20 cellular contexts compared by ENCODE assay signal in the genomic region with DNA sequence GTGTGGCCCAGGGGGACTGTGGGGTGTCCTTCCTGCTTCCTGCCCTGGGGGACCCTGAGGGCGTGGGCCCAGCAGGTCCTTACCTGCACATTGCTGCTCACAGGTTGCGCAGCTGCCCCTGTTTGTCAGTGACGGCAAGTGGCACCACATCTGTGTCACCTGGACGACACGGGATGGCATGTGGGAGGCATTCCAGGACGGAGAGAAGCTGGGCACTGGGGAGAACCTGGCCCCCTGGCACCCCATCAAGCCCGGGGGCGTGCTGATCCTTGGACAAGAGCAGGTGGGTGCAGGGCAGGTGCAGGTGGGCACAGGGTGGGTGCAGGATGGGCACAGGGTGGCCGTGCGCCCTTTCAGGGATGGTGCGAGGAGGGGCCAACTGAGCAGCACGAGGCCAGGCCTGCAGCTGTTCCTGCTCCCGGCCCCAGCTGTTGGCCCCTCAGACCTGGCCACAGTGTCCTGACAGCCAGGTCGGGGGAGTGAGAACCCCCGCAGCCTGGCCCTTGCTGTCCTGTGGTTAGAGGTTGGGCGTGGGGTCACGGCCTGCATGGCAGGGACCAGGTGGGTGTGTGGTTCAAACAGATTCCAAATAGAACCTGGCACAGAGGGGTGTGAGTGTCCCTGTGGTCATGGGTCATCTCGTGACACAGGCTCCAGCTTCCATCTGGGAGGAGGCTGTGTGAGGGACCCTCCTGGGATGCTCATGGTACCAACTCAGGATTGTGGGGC. TPM values are rescaled to one million over a fixed set of nuclear protein-coding genes. Genes with fewer than 3 reads are reported as not detected.
"Had no signal": no experiment of that assay in that cellular context is flagged by ENCODE, and none has a peak within 500 bp of the region (broad histone marks: within the 10 kb centered on the region; RNA-seq: fewer than 3 reads in every experiment).

No MANE protein-coding gene starts in this region.

- H3K36me3 ChIP-seq: left lung, neural progenitor cell, thyroid gland had no signal

- H3K9me3 Mint-ChIP-seq: activated T-helper 2 cell treated with anti-CD3 and anti-CD28 coated beads, Interferon-gamma antibody, Interleukin-2, Interleukin-4, amounts not matched to agents 10 μg/mL and 5 μg/mL and 100 μg/mL, durations not matched to agents 14 hours and 24 hours and 36 hours had no signal

- H3K4me1 ChIP-seq: left lung, thyroid gland had no signal

- H3K9me3 ChIP-seq: thyroid gland had no signal

- DNase-seq: activated CD4-positive, alpha-beta T cell treated with anti-CD3 and anti-CD28 coated beads for 36 hours; activated CD4-positive, CD25-positive, alpha-beta regulatory T cell; activated CD8-positive, alpha-beta memory T cell treated with anti-CD3 and anti-CD28 coated beads, Interleukin-2, amount 10 ng/mL, durations not matched to agents 7 days and 5 days; activated CD8-positive, alpha-beta T cell treated with anti-CD3 and anti-CD28 coated beads, Interleukin-2, amount 10 ng/mL, durations not matched to agents 7 days and 5 days; activated naive CD8-positive, alpha-beta T cell treated with anti-CD3 and anti-CD28 coated beads, Interleukin-2, amount 50 U/mL, for 24 hours; activated T-cell treated with anti-CD3 and anti-CD28 coated beads, Interleukin-2, amount 50 U/mL, for 48 hours; dermis blood vessel endothelial cell; effector CD8-positive, alpha-beta T cell; glutamatergic neuron; left lung; mammary epithelial cell; natural killer cell; right cardiac atrium; stimulated activated CD4-positive, alpha-beta T cell treated with anti-CD3 and anti-CD28 coated beads, Interleukin-2, amount 100 ng/mL, for 48 hours; thyroid gland had no signal

- H3K4me3 Mint-ChIP-seq: activated CD4-positive, alpha-beta T cell treated with anti-CD3 and anti-CD28 coated beads for 36 hours; activated CD8-positive, alpha-beta memory T cell treated with anti-CD3 and anti-CD28 coated beads, Interleukin-2, amount 10 ng/mL, durations not matched to agents 7 days and 5 days; activated CD8-positive, alpha-beta T cell treated with anti-CD3 and anti-CD28 coated beads, Interleukin-2, amount 10 ng/mL, durations not matched to agents 7 days and 5 days; activated naive CD4-positive, alpha-beta T cell treated with anti-CD3 and anti-CD28 coated beads, Interleukin-2, amount 50 U/mL, for 24 hours; activated naive CD8-positive, alpha-beta T cell treated with anti-CD3 and anti-CD28 coated beads, Interleukin-2, amount 50 U/mL, for 24 hours; mesothelial cell of epicardium; natural killer cell; stimulated activated naive CD8-positive, alpha-beta T cell treated with anti-CD3 and anti-CD28 coated beads, Interleukin-15, Interleukin-2, amounts not matched to agents 100 ng/mL and 50 ng/mL, for 24 hours had no signal

- H2AFZ ChIP-seq: neural progenitor cell had no signal

- H3K9ac ChIP-seq: neural progenitor cell had no signal

- H3K4me3 ChIP-seq: left lung, neural progenitor cell, thyroid gland had no signal

- H3K27ac ChIP-seq: left lung, neural progenitor cell, thyroid gland had no signal

- H3K4me1 Mint-ChIP-seq: activated CD4-positive, alpha-beta T cell treated with anti-CD3 and anti-CD28 coated beads for 36 hours; activated CD8-positive, alpha-beta memory T cell treated with anti-CD3 and anti-CD28 coated beads, Interleukin-2, amount 10 ng/mL, durations not matched to agents 7 days and 5 days; activated naive CD4-positive, alpha-beta T cell treated with anti-CD3 and anti-CD28 coated beads, Interleukin-2, amount 50 U/mL, for 24 hours; activated naive CD8-positive, alpha-beta T cell treated with anti-CD3 and anti-CD28 coated beads, Interleukin-2, amount 50 U/mL, for 24 hours; mesothelial cell of epicardium; natural killer cell had no signal

- H3K27ac Mint-ChIP-seq: activated CD4-positive, alpha-beta T cell treated with anti-CD3 and anti-CD28 coated beads for 36 hours; activated CD8-positive, alpha-beta memory T cell treated with anti-CD3 and anti-CD28 coated beads, Interleukin-2, amount 10 ng/mL, durations not matched to agents 7 days and 5 days; activated CD8-positive, alpha-beta T cell treated with anti-CD3 and anti-CD28 coated beads, Interleukin-2, amount 10 ng/mL, durations not matched to agents 7 days and 5 days; activated naive CD4-positive, alpha-beta T cell treated with anti-CD3 and anti-CD28 coated beads, Interleukin-2, amount 50 U/mL, for 24 hours; activated naive CD8-positive, alpha-beta T cell treated with anti-CD3 and anti-CD28 coated beads, Interleukin-2, amount 50 U/mL, for 24 hours; activated T-helper 2 cell treated with anti-CD3 and anti-CD28 coated beads, Interferon-gamma antibody, Interleukin-2, Interleukin-4, amounts not matched to agents 10 μg/mL and 5 μg/mL and 100 μg/mL, durations not matched to agents 14 hours and 24 hours and 36 hours; mesothelial cell of epicardium; natural killer cell; stimulated activated naive CD8-positive, alpha-beta T cell treated with anti-CD3 and anti-CD28 coated beads, Interleukin-15, Interleukin-2, amounts not matched to agents 100 ng/mL and 50 ng/mL, for 24 hours had no signal

- H3K4me2 ChIP-seq: neural progenitor cell had no signal

- ATAC-seq: activated CD4-positive, alpha-beta T cell treated with anti-CD3 and anti-CD28 coated beads for 36 hours; activated CD8-positive, alpha-beta memory T cell treated with anti-CD3 and anti-CD28 coated beads, Interleukin-2, amount 10 ng/mL, durations not matched to agents 7 days and 5 days; activated CD8-positive, alpha-beta T cell treated with anti-CD3 and anti-CD28 coated beads, Interleukin-2, amount 10 ng/mL, durations not matched to agents 7 days and 5 days; activated naive CD8-positive, alpha-beta T cell treated with anti-CD3 and anti-CD28 coated beads, Interleukin-2, amount 50 U/mL, for 24 hours; left lung; natural killer cell; right cardiac atrium had no signal

- H3K27me3 ChIP-seq: thyroid gland had no signal

RNA-seq across cellular contexts. Expression of gene NPTX2, which starts 10.1 kb away (rescaled TPM):
- total RNA-seq: activated CD4-positive, alpha-beta T cell treated with anti-CD3 and anti-CD28 coated beads for 36 hours; activated CD8-positive, alpha-beta memory T cell treated with anti-CD3 and anti-CD28 coated beads, Interleukin-2, amount 10 ng/mL, durations not matched to agents 7 days and 5 days; activated CD8-positive, alpha-beta T cell treated with anti-CD3 and anti-CD28 coated beads, Interleukin-2, amount 10 ng/mL, durations not matched to agents 7 days and 5 days had no signal
